ENCODE assay signal across 8 cellular contexts in the genomic region with DNA sequence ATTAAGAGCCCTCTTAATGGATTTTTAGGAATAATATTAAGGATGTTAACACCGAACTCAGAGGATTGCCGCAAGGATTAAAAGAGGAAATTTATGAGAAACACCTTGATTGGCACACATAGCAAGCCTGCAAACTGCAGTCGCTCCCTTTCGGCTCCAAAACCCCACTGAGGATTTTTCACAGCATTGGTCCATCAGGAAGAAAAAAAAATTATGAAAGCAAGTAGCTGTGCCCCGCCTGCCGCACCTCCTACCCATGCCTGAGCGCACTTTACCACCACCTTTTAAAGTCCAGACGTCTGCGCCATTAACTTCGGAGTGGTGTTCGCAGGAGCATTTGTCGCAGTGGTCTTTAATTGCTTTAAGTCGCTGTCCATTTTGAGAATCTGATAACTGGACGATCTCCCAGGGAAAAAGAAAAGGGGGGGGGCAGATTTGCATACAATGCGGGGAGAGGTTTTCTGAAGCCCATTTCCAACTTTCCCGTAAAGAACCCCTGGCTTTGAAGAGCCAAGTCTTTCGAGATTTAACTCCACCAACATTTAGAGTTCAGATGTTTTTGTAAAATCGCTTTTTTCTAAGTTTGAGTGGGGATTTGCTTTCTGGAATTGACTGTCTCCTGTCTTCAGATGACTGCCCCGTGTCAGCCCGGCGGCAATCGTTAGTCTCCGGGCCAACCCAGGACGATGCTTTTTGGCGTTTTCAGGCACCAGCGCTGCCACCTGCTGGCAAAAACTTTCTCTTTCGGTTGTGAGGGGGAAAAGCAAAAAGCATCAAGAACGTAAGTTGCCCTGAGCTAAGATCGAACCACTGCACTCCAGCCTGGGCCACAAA. TPM values are rescaled to one million over a fixed set of nuclear protein-coding genes. Genes with fewer than 3 reads are reported as not detected.
DNase-seq lines count a peak whose midpoint lies in the region; ATAC-seq and TF ChIP-seq lines count a peak whose summit lies in the region.

No MANE protein-coding gene starts in this region.

- peak overlapping the region; percentile 72 for H3K4me3 Mint-ChIP-seq in WTC11

- CTCF ChIA-PET in WTC11 (lab: Charles Lee) = interaction anchor here (0.6 to 4.3 kb wide), 30 partner anchors 9 to 419 kb away, joined by 3 to 62 read pairs (median 4); a partner anchor contains a TSS

- H3K27ac Mint-ChIP-seq in WTC11 = no peak overlapping the region

- H3K27me3 Mint-ChIP-seq in WTC11 (ENCODE audit: low read depth) = peaks cover 88% of the 10 kb centered on the region

- peak overlapping the region; percentile 46 to 56 for H3K4me3 ChIP-seq in cardiac fibroblast (replicated peaks in 1 of 2; ENCODE audit: low read depth in 2 of 2, low read length in 2 of 2)

- H3K36me3 Mint-ChIP-seq in WTC11 = no peaks in the 10 kb centered on the region

- H3K9me3 Mint-ChIP-seq in WTC11 = no peaks in the 10 kb centered on the region

- H3K4me1 Mint-ChIP-seq in WTC11 = peaks cover 10% of the 10 kb centered on the region

- DNase-seq in NCI-H2107 (lab: John Stamatoyannopoulos, UW) (peak; percentile 27), WTC11 (ENCODE audit: low spot score) (peak; percentile 85), cardiac fibroblast (ENCODE audit: low read depth in 2 of 2) (peak; percentile 83 to 85), islet precursor cell (peak; percentile 92)
- DNase-seq in stimulated activated CD4-positive, alpha-beta T cell treated with anti-CD3 and anti-CD28 coated beads, Interleukin-12 subunit alpha, Interleukin-12 subunit beta, amount 100 ng/mL, for 48 hours (ENCODE audit: low read depth in 2 of 3, low spot score in 1 of 3) = peak; percentile 86 to 92 (median 86)

- ATAC-seq in GM18498 (IDR thresholded peaks at IDR 0.05; ENCODE audit: unreplicated experiment) (peak; percentile 73), HG02943 (IDR thresholded peaks at IDR 0.05; ENCODE audit: low read depth, unreplicated experiment) (peak; percentile 61), WTC11 (peak; percentile 63)

- POLR2A ChIA-PET in WTC11 (lab: Charles Lee) = interaction anchor here (1.6 kb wide), 1 partner anchor 25 kb away, joined by 5 read pairs; no protein-coding TSS in a partner anchor

- TF ChIP-seq CTCF in 22Rv1 (IDR thresholded peaks at IDR 0.05) (peak; percentile 69), WTC11 (IDR thresholded peaks at IDR 0.05) (peak; percentile 37; the same call in 1 of the 2 replicates), cardiac fibroblast (IDR thresholded peaks at IDR 0.05; ENCODE audit: low read depth, low read length) (peak; percentile 73)

- no peak overlapping the region for H3K27ac ChIP-seq in 22Rv1

TF ChIP-seq in WTC11, 78 proteins besides CTCF, POLR2A, EP300 and RAD21:
- TF ChIP-seq ZNF423 (CRISPR knock-in tag; IDR thresholded peaks at IDR 0.05) (no peak), ATF1 (CRISPR knock-in tag; IDR thresholded peaks at IDR 0.05) (no peak), ZNF121 (CRISPR knock-in tag; IDR thresholded peaks at IDR 0.05) (peak; percentile 97), GABPB1 (CRISPR knock-in tag; IDR thresholded peaks at IDR 0.05) (peak; percentile 34; the same call in 1 of the 2 replicates), MYBL2 (CRISPR knock-in tag; IDR thresholded peaks at IDR 0.05) (no peak)
- TF ChIP-seq, protein P1, sequence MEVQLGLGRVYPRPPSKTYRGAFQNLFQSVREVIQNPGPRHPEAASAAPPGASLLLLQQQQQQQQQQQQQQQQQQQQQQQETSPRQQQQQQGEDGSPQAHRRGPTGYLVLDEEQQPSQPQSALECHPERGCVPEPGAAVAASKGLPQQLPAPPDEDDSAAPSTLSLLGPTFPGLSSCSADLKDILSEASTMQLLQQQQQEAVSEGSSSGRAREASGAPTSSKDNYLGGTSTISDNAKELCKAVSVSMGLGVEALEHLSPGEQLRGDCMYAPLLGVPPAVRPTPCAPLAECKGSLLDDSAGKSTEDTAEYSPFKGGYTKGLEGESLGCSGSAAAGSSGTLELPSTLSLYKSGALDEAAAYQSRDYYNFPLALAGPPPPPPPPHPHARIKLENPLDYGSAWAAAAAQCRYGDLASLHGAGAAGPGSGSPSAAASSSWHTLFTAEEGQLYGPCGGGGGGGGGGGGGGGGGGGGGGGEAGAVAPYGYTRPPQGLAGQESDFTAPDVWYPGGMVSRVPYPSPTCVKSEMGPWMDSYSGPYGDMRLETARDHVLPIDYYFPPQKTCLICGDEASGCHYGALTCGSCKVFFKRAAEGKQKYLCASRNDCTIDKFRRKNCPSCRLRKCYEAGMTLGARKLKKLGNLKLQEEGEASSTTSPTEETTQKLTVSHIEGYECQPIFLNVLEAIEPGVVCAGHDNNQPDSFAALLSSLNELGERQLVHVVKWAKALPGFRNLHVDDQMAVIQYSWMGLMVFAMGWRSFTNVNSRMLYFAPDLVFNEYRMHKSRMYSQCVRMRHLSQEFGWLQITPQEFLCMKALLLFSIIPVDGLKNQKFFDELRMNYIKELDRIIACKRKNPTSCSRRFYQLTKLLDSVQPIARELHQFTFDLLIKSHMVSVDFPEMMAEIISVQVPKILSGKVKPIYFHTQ (CRISPR knock-in tag; IDR thresholded peaks at IDR 0.05) = no peak

RNA-seq across cellular contexts. Expression of a gene that starts 0.9 kb away (rescaled TPM):
- total RNA-seq in WTC11 (2021) = 7.1 to 12.1 TPM (median 7.5 TPM) in 3 replicates

RNA-seq across cellular contexts. Expression of a gene that starts 23.7 kb away (rescaled TPM):
- total RNA-seq in WTC11 (2021) = 869 to 943 TPM (median 911 TPM) in 3 replicates

Comparison
In these comparisons a context has a peak if more than half of its experiments do, and no peak if none do; other contexts are left out.
1. DNase-seq: peak in every context shown above with its lines; median percentile 92 in islet precursor cell; 86 in stimulated activated CD4-positive, alpha-beta T cell treated with anti-CD3 and anti-CD28 coated beads, Interleukin-12 subunit alpha, Interleukin-12 subunit beta, amount 100 ng/mL, for 48 hours; 85 in WTC11; 84 in cardiac fibroblast; 27 in NCI-H2107.